In the genomic region with DNA sequence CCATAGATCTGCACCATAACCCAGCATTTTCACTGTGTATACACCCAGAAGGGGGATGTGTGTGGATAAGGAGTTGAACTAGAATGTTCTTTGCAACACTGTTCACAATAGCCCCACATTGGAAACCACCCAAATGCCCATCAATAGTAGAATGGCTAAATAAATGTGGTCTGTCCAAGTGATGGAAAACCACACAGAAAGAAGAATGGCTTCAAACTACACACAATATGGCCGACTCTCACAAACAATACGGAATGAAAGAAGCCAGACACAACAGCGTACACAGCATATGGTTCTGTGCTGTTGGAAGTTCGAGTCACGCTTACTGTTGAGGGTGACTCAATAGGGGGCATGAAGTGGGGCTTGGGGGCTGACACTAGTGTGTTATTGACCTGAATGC, we compare ENCODE assay signal across 1 cellular context.
TF ChIP-seq lines count a peak whose summit lies in the region.

No MANE protein-coding gene starts in this region.

TF ChIP-seq in K562, 482 proteins besides CTCF, POLR2A, EP300 and RAD21 (continued from another document):
- TF ChIP-seq THRB (CRISPR knock-in tag; conservative IDR thresholded peaks at IDR 0.05), result no peak
- no peak for TF ChIP-seq BRCA1 (IDR thresholded peaks at IDR 0.05)
- TF ChIP-seq BRCA1 (CRISPR knock-in tag; IDR thresholded peaks at IDR 0.05), result no peak
- TF ChIP-seq ZNF165 (CRISPR knock-in tag; IDR thresholded peaks at IDR 0.05; ENCODE audit: borderline replicate concordance), result no peak
- TF ChIP-seq THRAP3 (IDR thresholded peaks at IDR 0.05; ENCODE audit: borderline replicate concordance), result peak; percentile 64; the same call in 1 of the 2 replicates
- no peak for TF ChIP-seq TSHZ1 (CRISPR knock-in tag; IDR thresholded peaks at IDR 0.05)
- 0 out of 2 replicates have a peak, but pooled peaks have one; percentile 23 for TF ChIP-seq EHMT2 (IDR thresholded peaks at IDR 0.05)
- no peak; the same call in 1 of the 2 replicates for TF ChIP-seq SP1 (CRISPR knock-in tag; IDR thresholded peaks at IDR 0.05)
- no peak for TF ChIP-seq NR2C1 (IDR thresholded peaks at IDR 0.05)
- peak; percentile 65 for TF ChIP-seq NR2C1 (tag; IDR thresholded peaks at IDR 0.05)
